In genomic region chr5:176538505-176538806, GRCh38 we compare ENCODE assay signal across 1 cellular context.
TF ChIP-seq lines count a peak whose summit lies in the region.

No MANE protein-coding gene starts in this region.

TF ChIP-seq in HepG2, 621 proteins besides CTCF, POLR2A, EP300 and RAD21:
- TF ChIP-seq ZNF773 (CRISPR knock-in tag; IDR thresholded peaks at IDR 0.05; ENCODE audit: borderline replicate concordance) (no peak), ZNF484 (CRISPR knock-in tag; IDR thresholded peaks at IDR 0.05; ENCODE audit: borderline replicate concordance, low read depth) (no peak), KLF9 (CRISPR knock-in tag; IDR thresholded peaks at IDR 0.05; ENCODE audit: low read depth) (no peak), ETV5 (CRISPR knock-in tag; IDR thresholded peaks at IDR 0.05; ENCODE audit: borderline replicate concordance) (no peak), NFATC3 (CRISPR knock-in tag; IDR thresholded peaks at IDR 0.05) (no peak), NFYB (CRISPR knock-in tag; IDR thresholded peaks at IDR 0.05) (no peak), SMYD3 (CRISPR knock-in tag; IDR thresholded peaks at IDR 0.05) (no peak), SP5 (CRISPR knock-in tag; IDR thresholded peaks at IDR 0.05; ENCODE audit: borderline replicate concordance, low read depth) (no peak), MAFK (conservative IDR thresholded peaks at IDR 0.05 in 1 of 2, IDR thresholded peaks at IDR 0.05 in 1 of 2; ENCODE audit: low read length in 2 of 2) (no peak), FUBP1 (CRISPR knock-in tag; IDR thresholded peaks at IDR 0.05; ENCODE audit: borderline replicate concordance) (no peak)
- TF ChIP-seq, protein P1, sequence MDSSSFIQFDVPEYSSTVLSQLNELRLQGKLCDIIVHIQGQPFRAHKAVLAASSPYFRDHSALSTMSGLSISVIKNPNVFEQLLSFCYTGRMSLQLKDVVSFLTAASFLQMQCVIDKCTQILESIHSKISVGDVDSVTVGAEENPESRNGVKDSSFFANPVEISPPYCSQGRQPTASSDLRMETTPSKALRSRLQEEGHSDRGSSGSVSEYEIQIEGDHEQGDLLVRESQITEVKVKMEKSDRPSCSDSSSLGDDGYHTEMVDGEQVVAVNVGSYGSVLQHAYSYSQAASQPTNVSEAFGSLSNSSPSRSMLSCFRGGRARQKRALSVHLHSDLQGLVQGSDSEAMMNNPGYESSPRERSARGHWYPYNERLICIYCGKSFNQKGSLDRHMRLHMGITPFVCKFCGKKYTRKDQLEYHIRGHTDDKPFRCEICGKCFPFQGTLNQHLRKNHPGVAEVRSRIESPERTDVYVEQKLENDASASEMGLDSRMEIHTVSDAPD (CRISPR knock-in tag; IDR thresholded peaks at IDR 0.05) = no peak
- TF ChIP-seq, protein P2, sequence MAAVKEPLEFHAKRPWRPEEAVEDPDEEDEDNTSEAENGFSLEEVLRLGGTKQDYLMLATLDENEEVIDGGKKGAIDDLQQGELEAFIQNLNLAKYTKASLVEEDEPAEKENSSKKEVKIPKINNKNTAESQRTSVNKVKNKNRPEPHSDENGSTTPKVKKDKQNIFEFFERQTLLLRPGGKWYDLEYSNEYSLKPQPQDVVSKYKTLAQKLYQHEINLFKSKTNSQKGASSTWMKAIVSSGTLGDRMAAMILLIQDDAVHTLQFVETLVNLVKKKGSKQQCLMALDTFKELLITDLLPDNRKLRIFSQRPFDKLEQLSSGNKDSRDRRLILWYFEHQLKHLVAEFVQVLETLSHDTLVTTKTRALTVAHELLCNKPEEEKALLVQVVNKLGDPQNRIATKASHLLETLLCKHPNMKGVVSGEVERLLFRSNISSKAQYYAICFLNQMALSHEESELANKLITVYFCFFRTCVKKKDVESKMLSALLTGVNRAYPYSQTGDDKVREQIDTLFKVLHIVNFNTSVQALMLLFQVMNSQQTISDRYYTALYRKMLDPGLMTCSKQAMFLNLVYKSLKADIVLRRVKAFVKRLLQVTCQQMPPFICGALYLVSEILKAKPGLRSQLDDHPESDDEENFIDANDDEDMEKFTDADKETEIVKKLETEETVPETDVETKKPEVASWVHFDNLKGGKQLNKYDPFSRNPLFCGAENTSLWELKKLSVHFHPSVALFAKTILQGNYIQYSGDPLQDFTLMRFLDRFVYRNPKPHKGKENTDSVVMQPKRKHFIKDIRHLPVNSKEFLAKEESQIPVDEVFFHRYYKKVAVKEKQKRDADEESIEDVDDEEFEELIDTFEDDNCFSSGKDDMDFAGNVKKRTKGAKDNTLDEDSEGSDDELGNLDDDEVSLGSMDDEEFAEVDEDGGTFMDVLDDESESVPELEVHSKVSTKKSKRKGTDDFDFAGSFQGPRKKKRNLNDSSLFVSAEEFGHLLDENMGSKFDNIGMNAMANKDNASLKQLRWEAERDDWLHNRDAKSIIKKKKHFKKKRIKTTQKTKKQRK (IDR thresholded peaks at IDR 0.05; ENCODE audit: low read length) = no peak
TF ChIP-seq in HepG2: peak in this region for 0.
